ENCODE assay signal across 2 cellular contexts in genomic region chr17:30483159-30483558, GRCh38.
A peak's percentile ranks its signal among the peaks of the same experiment; 100 is the strongest.
TF ChIP-seq lines count a peak whose summit lies in the region.

No MANE protein-coding gene starts in this region.

TF ChIP-seq in HepG2, 621 proteins besides CTCF, POLR2A, EP300 and RAD21:
- TF ChIP-seq ADNP (CRISPR knock-in tag; IDR thresholded peaks at IDR 0.05) (no peak), ZNF24 (IDR thresholded peaks at IDR 0.05) (peak; percentile 52; the same call in 1 of the 2 replicates), AKAP8 (CRISPR knock-in tag; IDR thresholded peaks at IDR 0.05) (no peak)

TF ChIP-seq in K562, 482 proteins besides CTCF, POLR2A, EP300 and RAD21:
- TF ChIP-seq ZNF24 (IDR thresholded peaks at IDR 0.05) (peak; percentile 62), HNRNPK (IDR thresholded peaks at IDR 0.05; ENCODE audit: low read depth, low read length, poor library complexity, severe bottlenecking) (no peak), RBM25 (IDR thresholded peaks at IDR 0.05; ENCODE audit: low read depth, low read length, severe bottlenecking) (peak; percentile 56)
TF ChIP-seq in K562: peak in this region for 2.
